1 cellular context compared by ENCODE assay signal in genomic region chr22:33272180-33272579, GRCh38.
TF ChIP-seq lines count a peak whose summit lies in the region.

No MANE protein-coding gene starts in this region.

TF ChIP-seq in HepG2, 621 proteins besides CTCF, POLR2A, EP300 and RAD21 (continued from another document and continues in another):
- TF ChIP-seq TERF1 (CRISPR knock-in tag; IDR thresholded peaks at IDR 0.05), result no peak
- TF ChIP-seq ZNF441 (CRISPR knock-in tag; IDR thresholded peaks at IDR 0.05; ENCODE audit: borderline replicate concordance), result no peak
- TF ChIP-seq SYNCRIP (IDR thresholded peaks at IDR 0.05; ENCODE audit: insufficient read depth, low read depth, low read length), result no peak
- TF ChIP-seq ZNF503 (CRISPR knock-in tag; IDR thresholded peaks at IDR 0.05), result peak; percentile 62; the same call in 1 of the 2 replicates
- no peak for TF ChIP-seq THYN1 (CRISPR knock-in tag; IDR thresholded peaks at IDR 0.05; ENCODE audit: borderline replicate concordance, low read depth)
- TF ChIP-seq ZNF317 (CRISPR knock-in tag; IDR thresholded peaks at IDR 0.05), result no peak
- no peak for TF ChIP-seq KLF6 (CRISPR knock-in tag; IDR thresholded peaks at IDR 0.05)
- no peak for TF ChIP-seq ZNF512B (CRISPR knock-in tag; IDR thresholded peaks at IDR 0.05; ENCODE audit: borderline replicate concordance)
- no peak for TF ChIP-seq ZNF720 (CRISPR knock-in tag; IDR thresholded peaks at IDR 0.05)
- peak; percentile 68; the same call in 1 of the 2 replicates for TF ChIP-seq ARID3A (IDR thresholded peaks at IDR 0.05; ENCODE audit: low read depth, low read length)
- no peak for TF ChIP-seq SNRNP70 (IDR thresholded peaks at IDR 0.05; ENCODE audit: low read depth, low read length)
- TF ChIP-seq NFYB (CRISPR knock-in tag; IDR thresholded peaks at IDR 0.05), result no peak
- TF ChIP-seq CEBPZ (IDR thresholded peaks at IDR 0.05; ENCODE audit: low read length), result no peak
- TF ChIP-seq KAT2B (IDR thresholded peaks at IDR 0.05; ENCODE audit: borderline replicate concordance, low read depth, low read length), result no peak
- TF ChIP-seq SMAD9 (CRISPR knock-in tag; IDR thresholded peaks at IDR 0.05), result no peak
- no peak for TF ChIP-seq ZFP1 (CRISPR knock-in tag; IDR thresholded peaks at IDR 0.05)
- TF ChIP-seq ZC3H4 (CRISPR knock-in tag; IDR thresholded peaks at IDR 0.05; ENCODE audit: borderline replicate concordance), result no peak
- peak; percentile 55; the same call in 1 of the 2 replicates for TF ChIP-seq RXRB (CRISPR knock-in tag; IDR thresholded peaks at IDR 0.05; ENCODE audit: borderline replicate concordance)
- TF ChIP-seq ZNF878 (CRISPR knock-in tag; IDR thresholded peaks at IDR 0.05), result no peak
- TF ChIP-seq HOXA7 (CRISPR knock-in tag; IDR thresholded peaks at IDR 0.05), result no peak
- TF ChIP-seq ZNF556 (CRISPR knock-in tag; IDR thresholded peaks at IDR 0.05; ENCODE audit: borderline replicate concordance), result no peak; the same call in 1 of the 2 replicates
- TF ChIP-seq ZGPAT (CRISPR knock-in tag; IDR thresholded peaks at IDR 0.05), result peak; percentile 50; the same call in 1 of the 2 replicates
- TF ChIP-seq ZBTB44 (CRISPR knock-in tag; IDR thresholded peaks at IDR 0.05), result no peak
- 0 out of 2 replicates have a peak, but pooled peaks have one; percentile 48 for TF ChIP-seq ZNF205 (CRISPR knock-in tag; IDR thresholded peaks at IDR 0.05)
- TF ChIP-seq CCDC6 (CRISPR knock-in tag; IDR thresholded peaks at IDR 0.05), result no peak
- TF ChIP-seq STAT6 (CRISPR knock-in tag; IDR thresholded peaks at IDR 0.05; ENCODE audit: borderline replicate concordance), result no peak
- no peak for TF ChIP-seq ZBTB8A (CRISPR knock-in tag; IDR thresholded peaks at IDR 0.05; ENCODE audit: borderline replicate concordance, low read depth)
